ENCODE assay signal across 8 cellular contexts in the genomic region with DNA sequence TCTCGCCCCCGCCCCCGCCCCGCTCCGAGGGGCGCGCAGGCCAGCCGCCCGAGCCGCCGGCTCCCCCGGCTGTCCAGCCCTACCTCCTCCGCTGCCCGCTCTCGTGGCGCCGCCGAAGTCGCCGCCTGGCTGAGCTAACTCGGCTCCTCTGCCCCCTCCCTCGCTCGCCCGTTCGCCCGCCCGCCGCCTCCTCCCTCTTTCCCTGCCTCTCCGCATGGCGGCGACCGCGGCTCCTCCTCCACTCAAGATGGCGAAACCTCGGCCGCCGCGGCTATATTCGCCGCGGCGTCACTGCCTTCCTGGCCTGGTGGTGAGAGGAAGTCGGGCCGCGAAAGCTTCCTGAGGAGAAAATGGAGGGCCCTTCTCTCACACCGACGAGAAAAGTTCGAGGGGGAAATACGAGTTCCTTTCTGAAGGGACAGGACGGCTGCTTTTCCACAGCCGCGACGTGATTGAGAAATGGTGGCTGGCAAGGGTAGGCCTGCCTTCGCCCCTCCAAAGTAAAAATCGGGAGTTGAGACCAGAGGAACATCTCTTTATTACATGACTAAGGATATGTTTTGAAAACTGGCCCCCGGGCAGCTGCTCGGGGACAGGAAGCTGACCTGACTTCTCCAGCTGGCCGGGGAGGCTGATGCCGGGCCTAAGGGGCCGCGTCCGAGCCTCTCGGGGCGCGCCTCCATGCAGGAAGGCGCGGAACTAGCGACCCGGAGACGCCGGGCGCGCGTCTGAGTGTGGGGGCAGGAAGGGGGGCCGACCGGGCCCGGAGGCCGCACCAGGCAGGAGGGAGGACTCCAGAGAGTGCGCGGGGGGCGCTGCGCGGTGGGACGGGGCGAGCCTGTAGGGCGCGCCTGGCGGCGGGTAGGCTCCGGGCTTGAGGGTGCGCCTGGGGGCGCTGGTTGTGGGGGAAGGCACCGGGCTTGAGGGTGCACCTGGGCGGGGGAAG. TPM values are rescaled to one million over a fixed set of nuclear protein-coding genes. Genes with fewer than 3 reads are reported as not detected.
A peak's percentile ranks its signal among the peaks of the same experiment; 100 is the strongest.
DNase-seq lines count a peak whose midpoint lies in the region; ATAC-seq and TF ChIP-seq lines count a peak whose summit lies in the region.

A gene with protein sequence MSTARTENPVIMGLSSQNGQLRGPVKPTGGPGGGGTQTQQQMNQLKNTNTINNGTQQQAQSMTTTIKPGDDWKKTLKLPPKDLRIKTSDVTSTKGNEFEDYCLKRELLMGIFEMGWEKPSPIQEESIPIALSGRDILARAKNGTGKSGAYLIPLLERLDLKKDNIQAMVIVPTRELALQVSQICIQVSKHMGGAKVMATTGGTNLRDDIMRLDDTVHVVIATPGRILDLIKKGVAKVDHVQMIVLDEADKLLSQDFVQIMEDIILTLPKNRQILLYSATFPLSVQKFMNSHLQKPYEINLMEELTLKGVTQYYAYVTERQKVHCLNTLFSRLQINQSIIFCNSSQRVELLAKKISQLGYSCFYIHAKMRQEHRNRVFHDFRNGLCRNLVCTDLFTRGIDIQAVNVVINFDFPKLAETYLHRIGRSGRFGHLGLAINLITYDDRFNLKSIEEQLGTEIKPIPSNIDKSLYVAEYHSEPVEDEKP (minus strand): TSS at position 150 of the 946 bp plus-strand sequence. CDS start 4,913 bp downstream, outside the sequence.

- no peaks in the 10 kb centered on the region for H3K9me3 Mint-ChIP-seq in activated naive CD8-positive, alpha-beta T cell treated with anti-CD3 and anti-CD28 coated beads, Interleukin-2, amount 50 U/mL, for 24 hours

- H3K36me3 Mint-ChIP-seq in activated naive CD8-positive, alpha-beta T cell treated with anti-CD3 and anti-CD28 coated beads, Interleukin-2, amount 50 U/mL, for 24 hours (ENCODE audit: low read depth), result peaks cover 14% of the 10 kb centered on the region

- POLR2A ChIA-PET in HEK293T (lab: Yijun Ruan, JAX), result interaction anchor here (0.6 to 2.8 kb wide), 23 partner anchors 8 to 357 kb away, joined by 3 to 8 read pairs (median 3); a partner anchor contains a TSS

- TF ChIP-seq CTCF in parathyroid adenoma (IDR thresholded peaks at IDR 0.05), result peak; percentile 36
- peak in 3 of 6 experiments; percentile 12 to 19 (median 19) for TF ChIP-seq CTCF in thyroid gland (IDR thresholded peaks at IDR 0.05)

- intact Hi-C loops in Right ventricle myocardium superior (cut with DNase I) (no loop called here), thyroid gland (cut with DNase I) (loop anchor here (10.0 kb wide), 1 partner anchor 114 kb away; no protein-coding TSS in a partner anchor)

- peak; percentile 88 to 97 for TF ChIP-seq POLR2A in thyroid gland (IDR thresholded peaks at IDR 0.05)

- peaks cover 37% of the 10 kb centered on the region for H3K4me1 Mint-ChIP-seq in activated naive CD8-positive, alpha-beta T cell treated with anti-CD3 and anti-CD28 coated beads, Interleukin-2, amount 50 U/mL, for 24 hours

- CTCF ChIA-PET in HEK293T (lab: Yijun Ruan, JAX), result interaction anchor here (0.6 to 1.3 kb wide), 4 partner anchors 69 to 118 kb away, joined by 3 to 6 read pairs (median 3); no protein-coding TSS in a partner anchor

- H3K9me3 ChIP-seq in parathyroid adenoma (ENCODE audit: control insufficient read depth, low read length) (no peaks in the 10 kb centered on the region), thyroid gland (no peaks in the 10 kb centered on the region)

- peak within 1 kb of the TSS; percentile 98 for H3K4me3 Mint-ChIP-seq in activated naive CD8-positive, alpha-beta T cell treated with anti-CD3 and anti-CD28 coated beads, Interleukin-2, amount 50 U/mL, for 24 hours

- H3K4me2 ChIP-seq in parathyroid adenoma (ENCODE audit: low read length), result peak within 1 kb of the TSS; percentile 87

- no peaks in the 10 kb centered on the region for H3K27me3 Mint-ChIP-seq in activated naive CD8-positive, alpha-beta T cell treated with anti-CD3 and anti-CD28 coated beads, Interleukin-2, amount 50 U/mL, for 24 hours

- H3K36me3 ChIP-seq in parathyroid adenoma (ENCODE audit: control insufficient read depth, insufficient read depth, low read length) (no peaks in the 10 kb centered on the region), thyroid gland (no peaks in the 10 kb centered on the region)

- H3K27ac ChIP-seq in parathyroid adenoma, result peak within 1 kb of the TSS; percentile 99
- peak within 1 kb of the TSS; percentile 99 to 100 (median 100) for H3K27ac ChIP-seq in thyroid gland

- WGBS in thyroid gland, 2 donors, result 1 to 2% methylated on average over 48 to 87 of the region's 94 CpGs

- H3K9ac ChIP-seq in parathyroid adenoma, result peak within 1 kb of the TSS; percentile 97

- H3K4me1 ChIP-seq in parathyroid adenoma (no peaks in the 10 kb centered on the region), thyroid gland (peaks cover 20 to 27% of the 10 kb centered on the region in 2 donors)

- DNase-seq in EL (peak; percentile 86), HEK293T (ENCODE audit: extremely low spot score) (peak; percentile 87), NCI-H1105 (lab: John Stamatoyannopoulos, UW) (peak; percentile 90), T follicular helper cell (ENCODE audit: low read depth) (peak; percentile 86), Right ventricle myocardium superior (peak; percentile 96), thyroid gland (peak; percentile 91)
- peak; percentile 91 for DNase-seq in activated naive CD8-positive, alpha-beta T cell treated with anti-CD3 and anti-CD28 coated beads, Interleukin-2, amount 50 U/mL, for 24 hours

- no peaks in the 10 kb centered on the region for H3K27me3 ChIP-seq in parathyroid adenoma (ENCODE audit: control insufficient read depth, insufficient read depth, low read length)
- no peaks in the 10 kb centered on the region for H3K27me3 ChIP-seq in thyroid gland

- peak within 1 kb of the TSS; percentile 99 for H2AFZ ChIP-seq in parathyroid adenoma

- H3K4me3 ChIP-seq in parathyroid adenoma (ENCODE audit: low read depth, low read length), result peak within 1 kb of the TSS; percentile 88
- H3K4me3 ChIP-seq in thyroid gland (replicated peaks in 1 of 3), result peak within 1 kb of the TSS; percentile 77 to 86 (median 82)

- H3K79me2 ChIP-seq in parathyroid adenoma, result peaks cover 18% of the 10 kb centered on the region

- peak within 1 kb of the TSS; percentile 96 for H3K27ac Mint-ChIP-seq in activated naive CD8-positive, alpha-beta T cell treated with anti-CD3 and anti-CD28 coated beads, Interleukin-2, amount 50 U/mL, for 24 hours

- peak; percentile 47 for ATAC-seq in activated naive CD8-positive, alpha-beta T cell treated with anti-CD3 and anti-CD28 coated beads, Interleukin-2, amount 50 U/mL, for 24 hours
- peak; percentile 90 for ATAC-seq in Right ventricle myocardium superior (ENCODE audit: poor library complexity)

TF ChIP-seq in HEK293T, 16 proteins besides CTCF, POLR2A, EP300 and RAD21:
- TF ChIP-seq, protein P1, sequence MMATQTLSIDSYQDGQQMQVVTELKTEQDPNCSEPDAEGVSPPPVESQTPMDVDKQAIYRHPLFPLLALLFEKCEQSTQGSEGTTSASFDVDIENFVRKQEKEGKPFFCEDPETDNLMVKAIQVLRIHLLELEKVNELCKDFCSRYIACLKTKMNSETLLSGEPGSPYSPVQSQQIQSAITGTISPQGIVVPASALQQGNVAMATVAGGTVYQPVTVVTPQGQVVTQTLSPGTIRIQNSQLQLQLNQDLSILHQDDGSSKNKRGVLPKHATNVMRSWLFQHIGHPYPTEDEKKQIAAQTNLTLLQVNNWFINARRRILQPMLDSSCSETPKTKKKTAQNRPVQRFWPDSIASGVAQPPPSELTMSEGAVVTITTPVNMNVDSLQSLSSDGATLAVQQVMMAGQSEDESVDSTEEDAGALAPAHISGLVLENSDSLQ (IDR thresholded peaks at IDR 0.05), result no peak
- peak; percentile 52; the same call in 1 of the 2 replicates for TF ChIP-seq ELF4 (IDR thresholded peaks at IDR 0.05)
- peak; percentile 94 for TF ChIP-seq NFRKB (IDR thresholded peaks at IDR 0.05)
- TF ChIP-seq CTBP1 (IDR thresholded peaks at IDR 0.05; ENCODE audit: borderline replicate concordance), result no peak
- TF ChIP-seq ARNT (IDR thresholded peaks at IDR 0.05), result no peak
- TF ChIP-seq FOXM1 (IDR thresholded peaks at IDR 0.05; ENCODE audit: borderline replicate concordance), result no peak
- 0 out of 2 replicates have a peak, but pooled peaks have one; percentile 6 for TF ChIP-seq L3MBTL2 (conservative IDR thresholded peaks at IDR 0.05)
- TF ChIP-seq SUZ12 (IDR thresholded peaks at IDR 0.05), result no peak
- TF ChIP-seq BHLHE40 (IDR thresholded peaks at IDR 0.05; ENCODE audit: borderline replicate concordance), result no peak
- TF ChIP-seq LEF1 (IDR thresholded peaks at IDR 0.05; ENCODE audit: borderline replicate concordance), result no peak
- no peak for TF ChIP-seq HDGF (IDR thresholded peaks at IDR 0.05; ENCODE audit: borderline replicate concordance)
- no peak for TF ChIP-seq ZNF384 (IDR thresholded peaks at IDR 0.05)
- TF ChIP-seq TARDBP (IDR thresholded peaks at IDR 0.05), result no peak
- TF ChIP-seq FOXK2 (IDR thresholded peaks at IDR 0.05), result no peak
- TF ChIP-seq FOXA1 (IDR thresholded peaks at IDR 0.05), result no peak
- TF ChIP-seq SP1 (IDR thresholded peaks at IDR 0.05), result no peak

RNA-seq across cellular contexts. Expression of the gene that starts here (rescaled TPM):
- total RNA-seq in Right ventricle myocardium superior (117 TPM), thyroid gland (100 to 1,000 TPM; 110 to 178 (median 142) TPM)

Comparison
In these comparisons a context has a peak if more than half of its experiments do, and no peak if none do; other contexts are left out.
1. Peak in every context shown above with its lines: DNase-seq, ATAC-seq, H3K4me3 ChIP-seq and H3K27ac ChIP-seq.